9 cellular contexts compared by ENCODE assay signal in the genomic region with DNA sequence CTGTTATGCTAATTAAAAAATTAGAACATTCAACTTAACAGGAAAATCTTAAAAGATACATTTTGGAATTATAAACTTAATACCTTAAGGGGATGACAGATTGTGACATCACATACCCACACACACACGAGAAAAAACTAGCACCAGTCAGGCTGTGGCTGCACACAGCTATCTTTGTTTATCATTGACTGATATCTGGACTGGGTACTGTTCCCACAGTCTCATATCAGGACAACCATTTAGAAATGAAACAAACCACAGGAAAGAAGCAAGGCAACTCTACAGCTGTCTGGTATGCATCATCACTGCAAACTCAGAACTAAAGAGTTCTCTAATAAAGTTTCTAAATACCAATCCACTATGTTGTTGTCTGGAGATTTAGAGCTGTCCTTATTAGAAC.
DNase-seq lines count a peak whose midpoint lies in the region; ATAC-seq, FAIRE-seq and TF ChIP-seq lines count a peak whose summit lies in the region.
"Had no signal": no experiment of that assay in that cellular context is flagged by ENCODE, and none has a peak within 500 bp of the region (broad histone marks: within the 10 kb centered on the region; RNA-seq: fewer than 3 reads in every experiment).

No MANE protein-coding gene starts in this region.

- peaks cover 28% of the 10 kb centered on the region for H3K4me1 Mint-ChIP-seq in activated T-cell treated with anti-CD3 and anti-CD28 coated beads, Interleukin-2, amount 50 U/mL, for 72 hours (ENCODE audit: low read depth)

- H3K36me3 ChIP-seq in PC-9 (ENCODE audit: low read depth) = no peaks in the 10 kb centered on the region

- DNase-seq in activated T-cell treated with anti-CD3 and anti-CD28 coated beads for 24 hours (ENCODE audit: low read depth) = peak; percentile 23
- DNase-seq in activated T-cell treated with anti-CD3 and anti-CD28 coated beads for 4 hours = no peak
- DNase-seq in activated T-cell treated with anti-CD3 and anti-CD28 coated beads, Interleukin-2, amount 50 U/mL, for 72 hours = peak; percentile 62 to 68
- DNase-seq in stimulated activated CD8-positive, alpha-beta memory T cell treated with anti-CD3 and anti-CD28 coated beads, Interleukin-4, amount 100 ng/mL, for 48 hours = peak; percentile 43
- DNase-seq in PC-9 = no peak
- no peak for DNase-seq in HTR-8/SVneo (ENCODE audit: insufficient read length, low spot score)
- no peak for DNase-seq in NCI-H1417 (lab: John Stamatoyannopoulos, UW)

- no peak for FAIRE-seq in HTR-8/SVneo (lab: Jason Lieb, UNC)

- POLR2A ChIA-PET in PC-9 (lab: Charles Lee; ENCODE audit: unreplicated experiment) = interaction anchor here (0.6 kb wide), 1 partner anchor 10 kb away, joined by 6 read pairs; no protein-coding TSS in a partner anchor

- H3K27me3 Mint-ChIP-seq in activated T-cell treated with anti-CD3 and anti-CD28 coated beads, Interleukin-2, amount 50 U/mL, for 72 hours (ENCODE audit: low read depth) = peaks cover 5% of the 10 kb centered on the region

- H2AFZ ChIP-seq in PC-9 = no peak overlapping the region

- H3K4me3 ChIP-seq in PC-9 = no peak overlapping the region
- H3K4me3 ChIP-seq: BLaER1 treated with 17β-estradiol and CSF1 and Interleukin-3, amounts not matched to agents 10 nM and 100 nM had no signal

- H3K4me1 ChIP-seq in PC-9 (replicated peaks; ENCODE audit: insufficient read depth) = no peaks in the 10 kb centered on the region

- no peak overlapping the region for H3K27ac ChIP-seq in PC-9
- H3K27ac ChIP-seq: BLaER1 treated with 17β-estradiol and CSF1 and Interleukin-3, amounts not matched to agents 10 nM and 100 nM had no signal

- no TSS peak for BruUV-seq in PC-9 (replicated peaks; lab: Mats Ljungman, UMichigan)

- TF ChIP-seq CTCF in PC-9 (conservative IDR thresholded peaks at IDR 0.05) = no peak

- intact Hi-C loops in PC-9 (cut with micrococcal nuclease; ENCODE audit: unreplicated experiment) = no loop called here

- H3F3A ChIP-seq in PC-9 (ENCODE audit: insufficient read depth, low read depth) = no peaks in the 10 kb centered on the region

- H3K4me2 ChIP-seq in PC-9 = no peak overlapping the region

- H3K4me3 Mint-ChIP-seq in activated T-cell treated with anti-CD3 and anti-CD28 coated beads, Interleukin-2, amount 50 U/mL, for 72 hours = no peak overlapping the region

- peaks cover 10 to 37% of the 10 kb centered on the region in 2 donors for H3K36me3 Mint-ChIP-seq in activated T-cell treated with anti-CD3 and anti-CD28 coated beads, Interleukin-2, amount 50 U/mL, for 72 hours (ENCODE audit: insufficient read depth in 2 of 2)

- H3K9me2 ChIP-seq in PC-9 (ENCODE audit: insufficient read depth) = no peaks in the 10 kb centered on the region

- peaks cover 8% of the 10 kb centered on the region for H3K9me3 ChIP-seq in PC-9 (ENCODE audit: insufficient read depth, low read depth)

- H3K27ac Mint-ChIP-seq in activated T-cell treated with anti-CD3 and anti-CD28 coated beads, Interleukin-2, amount 50 U/mL, for 72 hours = no peak overlapping the region

- peaks cover 4 to 11% of the 10 kb centered on the region in 2 donors for H3K9me3 Mint-ChIP-seq in activated T-cell treated with anti-CD3 and anti-CD28 coated beads, Interleukin-2, amount 50 U/mL, for 72 hours

- no peaks in the 10 kb centered on the region for H4K20me1 ChIP-seq in PC-9 (ENCODE audit: insufficient read depth)
- H4K20me1 ChIP-seq: BLaER1 treated with 17β-estradiol and CSF1 and Interleukin-3, amounts not matched to agents 10 nM and 100 nM had no signal

- no peaks in the 10 kb centered on the region for H3K79me2 ChIP-seq in PC-9 (ENCODE audit: low read depth)

- CTCF ChIA-PET in PC-9 (lab: Charles Lee) = no interaction called here

- no peaks in the 10 kb centered on the region for H3K27me3 ChIP-seq in PC-9 (ENCODE audit: insufficient read depth, low read depth)
- H3K27me3 ChIP-seq: BLaER1 treated with 17β-estradiol and CSF1 and Interleukin-3, amounts not matched to agents 10 nM and 100 nM had no signal

- peak; percentile 86 for ATAC-seq in HG02938 (IDR thresholded peaks at IDR 0.05; ENCODE audit: unreplicated experiment)
- ATAC-seq in activated T-cell treated with anti-CD3 and anti-CD28 coated beads, Interleukin-2, amount 50 U/mL, for 72 hours (replicated peaks in 1 of 2) = peak; percentile 100

Comparison
In these comparisons a context has a peak if more than half of its experiments do, and no peak if none do; other contexts are left out.
1. DNase-seq: peak in activated T-cell treated with anti-CD3 and anti-CD28 coated beads for 24 hours (single experiment), activated T-cell treated with anti-CD3 and anti-CD28 coated beads, Interleukin-2, amount 50 U/mL, for 72 hours (2 of 2) and stimulated activated CD8-positive, alpha-beta memory T cell treated with anti-CD3 and anti-CD28 coated beads, Interleukin-4, amount 100 ng/mL, for 48 hours (single experiment); none in activated T-cell treated with anti-CD3 and anti-CD28 coated beads for 4 hours (single experiment), PC-9 (0 of 2), HTR-8/SVneo (single experiment) and NCI-H1417 (0 of 3).